ENCODE assay signal across 19 cellular contexts in genomic region chr19:21492932-21493906, GRCh38. TPM values are rescaled to one million over a fixed set of nuclear protein-coding genes. Genes with fewer than 3 reads are reported as not detected.
A peak's percentile ranks its signal among the peaks of the same experiment; 100 is the strongest.
DNase-seq lines count a peak whose midpoint lies in the region; ATAC-seq and TF ChIP-seq lines count a peak whose summit lies in the region.
"Had no signal": no experiment of that assay in that cellular context is flagged by ENCODE, and none has a peak within 500 bp of the region (broad histone marks: within the 10 kb centered on the region; RNA-seq: fewer than 3 reads in every experiment).

No MANE protein-coding gene starts in this region.

- TF ChIP-seq CTCF in heart left ventricle (IDR thresholded peaks at IDR 0.05) (no peak), right atrium auricular region (IDR thresholded peaks at IDR 0.05) (no peak), neutrophil (IDR thresholded peaks at IDR 0.05) (no peak), foreskin keratinocyte (conservative IDR thresholded peaks at IDR 0.05) (no peak)

- H3K36me3 ChIP-seq in heart left ventricle (no peaks in the 10 kb centered on the region), right atrium auricular region (no peaks in the 10 kb centered on the region), neutrophil (no peaks in the 10 kb centered on the region)

- H3K4me1 ChIP-seq in heart left ventricle (no peaks in the 10 kb centered on the region), right atrium auricular region (no peaks in the 10 kb centered on the region), neutrophil (ENCODE audit: control insufficient read depth in 1 of 2, insufficient read depth in 1 of 2, low read depth in 1 of 2, low read length in 1 of 2) (peaks cover 28 to 43% of the 10 kb centered on the region in 2 experiments), foreskin keratinocyte (no peaks in the 10 kb centered on the region)
- H3K4me1 ChIP-seq: A549, Caco-2 had no signal

- H3K9me3 ChIP-seq in heart left ventricle (no peaks in the 10 kb centered on the region), right atrium auricular region (no peaks in the 10 kb centered on the region), neutrophil (no peaks in the 10 kb centered on the region)
- H3K9me3 ChIP-seq: A549, Caco-2 had no signal

- 88 to 96% (median 93%) methylated on average over 8 to 9 of the region's 9 CpGs for WGBS in heart left ventricle, 4 donors

- no peak for TF ChIP-seq POLR2A in heart left ventricle (IDR thresholded peaks at IDR 0.05)

- DNase-seq in heart left ventricle (no peak), cardiac septum (ENCODE audit: low spot score) (no peak), right atrium auricular region (ENCODE audit: low spot score) (peak; percentile 53), foreskin keratinocyte (no peak), AG08396 (ENCODE audit: low spot score) (no peak)
- DNase-seq: Caco-2; CD4-positive, CD25-positive, alpha-beta regulatory T cell; DMS53; HFFc6; MV-4-11; NCI-H1417; NCI-H1930; NCI-H2171; NCI-H446; NCI-H69 had no signal

- ATAC-seq in heart left ventricle (peak in 3 of 4 donors; percentile 47 to 75 (median 54)), GM18502 (IDR thresholded peaks at IDR 0.05; ENCODE audit: poor library complexity, unreplicated experiment) (no peak), foreskin keratinocyte (no peak), GM18907 (IDR thresholded peaks at IDR 0.05; ENCODE audit: unreplicated experiment) (no peak)
- ATAC-seq: A549 had no signal

- no peak overlapping the region for H3K4me3 ChIP-seq in heart left ventricle
- H3K4me3 ChIP-seq in right atrium auricular region = no peak overlapping the region
- no peak overlapping the region for H3K4me3 ChIP-seq in neutrophil (ENCODE audit: low read depth in 1 of 2, low read length in 1 of 2)
- H3K4me3 ChIP-seq: A549 had no signal

- H3K27ac ChIP-seq in heart left ventricle (no peak overlapping the region), right atrium auricular region (no peak overlapping the region), neutrophil (peak overlapping the region; percentile 94), foreskin keratinocyte (no peak overlapping the region)
- H3K27ac ChIP-seq: A549 had no signal

- intact Hi-C loops in heart left ventricle (cut with DNase I) (no loop called here), cardiac septum (cut with DNase I) (no loop called here)

- H3K27me3 ChIP-seq in heart left ventricle = no peaks in the 10 kb centered on the region
- no peaks in the 10 kb centered on the region for H3K27me3 ChIP-seq in right atrium auricular region
- no peaks in the 10 kb centered on the region for H3K27me3 ChIP-seq in neutrophil
- no peaks in the 10 kb centered on the region for H3K27me3 ChIP-seq in foreskin keratinocyte

RNA-seq across cellular contexts. Expression of gene ZNF429, which starts 12.2 kb away (rescaled TPM):
- 10 to 100 TPM in 2 of 9 donors, 1 to 10 TPM in 7; 4.6 to 10.1 (median 8.9) TPM for total RNA-seq in heart left ventricle
- 1 to 10 TPM; 4.5 to 6.0 TPM for polyA plus RNA-seq in heart left ventricle
- 10.8 TPM for total RNA-seq in cardiac septum
- total RNA-seq in right atrium auricular region = 1 to 10 TPM; 7.2 to 9.8 TPM
- 2.5 and 4.0 TPM in 2 replicates for total RNA-seq in foreskin keratinocyte
- polyA plus RNA-seq in foreskin keratinocyte = 0.88 and 1.4 TPM in 2 replicates
- polyA plus RNA-seq: A549 had no signal

Comparison
In these comparisons a context has a peak if more than half of its experiments do, and no peak if none do; other contexts are left out.
1. ATAC-seq: peak in heart left ventricle (3 of 4); none in GM18502 (single experiment), foreskin keratinocyte (single experiment) and GM18907 (single experiment).